Comparison of ENCODE assay signal across 1 cellular context in genomic region chr9:2014696-2015580, GRCh38.
A peak's percentile ranks its signal among the peaks of the same experiment; 100 is the strongest.
TF ChIP-seq lines count a peak whose summit lies in the region.

TSS of gene SMARCA2 (plus strand) at chr9:2015347. CDS start at chr9:2029023, 13,676 bp downstream.

TF ChIP-seq in WTC11, 78 proteins besides CTCF, POLR2A, EP300 and RAD21 (continued from another document and continues in another):
- no peak for TF ChIP-seq ATF2 (CRISPR knock-in tag; IDR thresholded peaks at IDR 0.05; ENCODE audit: borderline replicate concordance, low read depth)
- peak; percentile 75 for TF ChIP-seq MAX (CRISPR knock-in tag; IDR thresholded peaks at IDR 0.05)
- TF ChIP-seq GABPB1 (CRISPR knock-in tag; IDR thresholded peaks at IDR 0.05) = no peak
- TF ChIP-seq MXD4 (CRISPR knock-in tag; IDR thresholded peaks at IDR 0.05; ENCODE audit: borderline replicate concordance) = no peak
- TF ChIP-seq SP1 (CRISPR knock-in tag; conservative IDR thresholded peaks at IDR 0.05) = 0 out of 2 replicates have a peak, but pooled peaks have one; percentile 69
- TF ChIP-seq TP53 (CRISPR knock-in tag; IDR thresholded peaks at IDR 0.05) = no peak
- no peak for TF ChIP-seq NFATC4 (CRISPR knock-in tag; IDR thresholded peaks at IDR 0.05)
- TF ChIP-seq NFYB (CRISPR knock-in tag; conservative IDR thresholded peaks at IDR 0.05; ENCODE audit: low read depth) = peak; percentile 91
- peak; percentile 71; the same call in 1 of the 2 replicates for TF ChIP-seq ARID4B (CRISPR knock-in tag; IDR thresholded peaks at IDR 0.05; ENCODE audit: borderline replicate concordance)
- no peak for TF ChIP-seq CREM (CRISPR knock-in tag; IDR thresholded peaks at IDR 0.05)
- TF ChIP-seq ZNF416 (CRISPR knock-in tag; IDR thresholded peaks at IDR 0.05) = no peak
- TF ChIP-seq ELF4 (CRISPR knock-in tag; IDR thresholded peaks at IDR 0.05; ENCODE audit: low read depth) = no peak
- TF ChIP-seq ZNF671 (CRISPR knock-in tag; IDR thresholded peaks at IDR 0.05) = no peak
- TF ChIP-seq NR3C1 (CRISPR knock-in tag; conservative IDR thresholded peaks at IDR 0.05; ENCODE audit: low read depth) = no peak
- TF ChIP-seq JUN (CRISPR knock-in tag; IDR thresholded peaks at IDR 0.05) = no peak
- no peak for TF ChIP-seq ZNF317 (CRISPR knock-in tag; IDR thresholded peaks at IDR 0.05; ENCODE audit: borderline replicate concordance, low read depth)
- TF ChIP-seq USF1 (CRISPR knock-in tag; IDR thresholded peaks at IDR 0.05) = no peak
- TF ChIP-seq USF2 (CRISPR knock-in tag; IDR thresholded peaks at IDR 0.05) = no peak
- TF ChIP-seq ERG (CRISPR knock-in tag; IDR thresholded peaks at IDR 0.05) = no peak
- TF ChIP-seq ZNF219 (CRISPR knock-in tag; IDR thresholded peaks at IDR 0.05; ENCODE audit: borderline replicate concordance) = no peak
- no peak for TF ChIP-seq ZSCAN18 (CRISPR knock-in tag; IDR thresholded peaks at IDR 0.05)
- no peak for TF ChIP-seq OVOL2 (CRISPR knock-in tag; IDR thresholded peaks at IDR 0.05; ENCODE audit: borderline replicate concordance)
- peak; percentile 70 for TF ChIP-seq FOXK1 (CRISPR knock-in tag; IDR thresholded peaks at IDR 0.05)
- no peak for TF ChIP-seq ZNF532 (CRISPR knock-in tag; IDR thresholded peaks at IDR 0.05; ENCODE audit: borderline replicate concordance)
- no peak for TF ChIP-seq ATF1 (CRISPR knock-in tag; IDR thresholded peaks at IDR 0.05)
- TF ChIP-seq FOXP4 (CRISPR knock-in tag; IDR thresholded peaks at IDR 0.05) = peak; percentile 44; the same call in 1 of the 2 replicates
- TF ChIP-seq E2F4 (CRISPR knock-in tag; IDR thresholded peaks at IDR 0.05; ENCODE audit: borderline replicate concordance, low read depth) = no peak
- TF ChIP-seq ZNF396 (CRISPR knock-in tag; IDR thresholded peaks at IDR 0.05; ENCODE audit: borderline replicate concordance) = no peak
- TF ChIP-seq ZBTB43 (CRISPR knock-in tag; IDR thresholded peaks at IDR 0.05) = no peak
- TF ChIP-seq IRF1 (CRISPR knock-in tag; IDR thresholded peaks at IDR 0.05) = no peak
- TF ChIP-seq SMAD3 (CRISPR knock-in tag; IDR thresholded peaks at IDR 0.05; ENCODE audit: borderline replicate concordance) = no peak
- no peak for TF ChIP-seq ZMAT4 (CRISPR knock-in tag; IDR thresholded peaks at IDR 0.05)
- TF ChIP-seq GRHL2 (CRISPR knock-in tag; IDR thresholded peaks at IDR 0.05; ENCODE audit: insufficient replicate concordance, severe bottlenecking) = no peak
